ENCODE assay signal across 1 cellular context in the genomic region with DNA sequence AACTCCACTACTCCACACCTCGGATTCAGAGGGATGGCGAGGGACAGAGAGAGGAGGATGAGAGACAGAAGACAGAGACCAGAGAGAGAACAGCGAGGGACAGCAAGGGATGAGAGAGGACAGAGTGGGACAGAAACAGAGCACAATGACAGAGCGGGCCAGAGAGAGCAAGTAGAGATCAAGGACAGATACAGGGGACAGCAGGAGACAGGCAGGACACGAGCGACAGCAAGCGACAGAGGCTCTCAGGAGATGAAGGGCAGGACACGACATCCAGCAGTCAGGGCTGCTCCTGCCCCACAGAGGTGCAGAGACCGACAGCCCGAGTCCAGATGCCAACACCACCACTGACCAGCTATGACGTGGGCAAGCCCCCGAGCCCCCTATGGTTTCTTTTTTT.
TF ChIP-seq lines count a peak whose summit lies in the region.

No MANE protein-coding gene starts in this region.

TF ChIP-seq in IMR-90, 13 proteins besides CTCF, POLR2A, EP300 and RAD21:
- TF ChIP-seq MAFK (IDR thresholded peaks at IDR 0.05; ENCODE audit: low read depth, low read length) = no peak
- TF ChIP-seq, protein P1, sequence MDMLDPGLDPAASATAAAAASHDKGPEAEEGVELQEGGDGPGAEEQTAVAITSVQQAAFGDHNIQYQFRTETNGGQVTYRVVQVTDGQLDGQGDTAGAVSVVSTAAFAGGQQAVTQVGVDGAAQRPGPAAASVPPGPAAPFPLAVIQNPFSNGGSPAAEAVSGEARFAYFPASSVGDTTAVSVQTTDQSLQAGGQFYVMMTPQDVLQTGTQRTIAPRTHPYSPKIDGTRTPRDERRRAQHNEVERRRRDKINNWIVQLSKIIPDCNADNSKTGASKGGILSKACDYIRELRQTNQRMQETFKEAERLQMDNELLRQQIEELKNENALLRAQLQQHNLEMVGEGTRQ (IDR thresholded peaks at IDR 0.05; ENCODE audit: low read depth, low read length) = no peak
- no peak for TF ChIP-seq MXI1 (IDR thresholded peaks at IDR 0.05; ENCODE audit: borderline replicate concordance, low read depth, low read length)
- TF ChIP-seq MAZ (IDR thresholded peaks at IDR 0.05; ENCODE audit: borderline replicate concordance, low read depth, low read length) = no peak
- no peak for TF ChIP-seq FOS (IDR thresholded peaks at IDR 0.05; ENCODE audit: low read depth, low read length)
- no peak for TF ChIP-seq SMC3 (IDR thresholded peaks at IDR 0.05; ENCODE audit: low read depth, low read length)
- TF ChIP-seq RFX5 (IDR thresholded peaks at IDR 0.05; ENCODE audit: low read depth, low read length) = no peak
- no peak for TF ChIP-seq BHLHE40 (IDR thresholded peaks at IDR 0.05; ENCODE audit: low read depth, low read length)
- no peak for TF ChIP-seq RCOR1 (IDR thresholded peaks at IDR 0.05; ENCODE audit: insufficient replicate concordance, low read length)
